8 cellular contexts compared by ENCODE assay signal in genomic region chr1:155184835-155185782, GRCh38. TPM values are rescaled to one million over a fixed set of nuclear protein-coding genes. Genes with fewer than 3 reads are reported as not detected.
DNase-seq lines count a peak whose midpoint lies in the region; ATAC-seq and TF ChIP-seq lines count a peak whose summit lies in the region.

No MANE protein-coding gene starts in this region.

- H3K4me1 ChIP-seq in DND-41 (ENCODE audit: insufficient read depth, low read length), result no peaks in the 10 kb centered on the region
- H3K4me1 ChIP-seq in skeletal muscle tissue (ENCODE audit: control insufficient read depth in 3 of 3, insufficient read depth in 3 of 3, low read length in 3 of 3), result peaks cover 17 to 27% (median 17%) of the 10 kb centered on the region in 3 donors

- TF ChIP-seq CTCF in DND-41 (IDR thresholded peaks at IDR 0.05; ENCODE audit: borderline replicate concordance, extremely low read depth, low read length, poor library complexity, severe bottlenecking), result no peak

- H3K79me2 ChIP-seq in DND-41 (ENCODE audit: insufficient read depth, low read length), result no peaks in the 10 kb centered on the region

- H3K4me3 ChIP-seq in DND-41 (ENCODE audit: low read depth in 1 of 2, low read length in 2 of 2), result no peak overlapping the region
- no peak overlapping the region for H3K4me3 ChIP-seq in skeletal muscle tissue (ENCODE audit: low read length in 3 of 3)

- in situ Hi-C loops in G401 (cut with HindIII; ENCODE audit: low sequenced_read_pairs), result no loop called here

- H3K9me3 ChIP-seq in DND-41 (ENCODE audit: insufficient read depth, low read length, severe bottlenecking) (no peaks in the 10 kb centered on the region), skeletal muscle tissue (ENCODE audit: control insufficient read depth in 3 of 3, low read length in 3 of 3) (no peaks in the 10 kb centered on the region)

- H3K9ac ChIP-seq in DND-41 (ENCODE audit: low read depth, low read length) (no peak overlapping the region), skeletal muscle tissue (ENCODE audit: low read depth in 1 of 3, low read length in 3 of 3) (peak overlapping the region; percentile 46 to 68 (median 57))

- no peak for DNase-seq in DND-41
- DNase-seq in HUDEP-2 (lab: John Stamatoyannopoulos, UW; ENCODE audit: unreplicated experiment in 76 of 76), result peak in 66 of 76 experiments; percentile 5 to 74 (median 52)
- DNase-seq in dermis blood vessel endothelial cell, result peak; percentile 27
- DNase-seq in SW480 (ENCODE audit: low spot score), result no peak
- DNase-seq in NCI-H774 (lab: John Stamatoyannopoulos, UW), result no peak
- no peak for DNase-seq in G401 (ENCODE audit: low spot score)

- no peaks in the 10 kb centered on the region for H4K20me1 ChIP-seq in DND-41 (ENCODE audit: insufficient read depth, low read length)

- H3K27me3 ChIP-seq in DND-41 (ENCODE audit: insufficient read depth, low read length, poor library complexity) (no peaks in the 10 kb centered on the region), skeletal muscle tissue (ENCODE audit: control insufficient read depth in 3 of 3, insufficient read depth in 3 of 3, low read length in 3 of 3) (no peaks in the 10 kb centered on the region)

- ATAC-seq in DND-41 (ENCODE audit: insufficient read depth, low read depth), result 0 out of 3 replicates have a peak, but pooled peaks have one; percentile 42
- peak; percentile 88 for ATAC-seq in GM19452 (IDR thresholded peaks at IDR 0.05; ENCODE audit: unreplicated experiment)

- no peak overlapping the region for H2AFZ ChIP-seq in DND-41 (ENCODE audit: low read depth, low read length)

- no peaks in the 10 kb centered on the region for H3K36me3 ChIP-seq in DND-41 (ENCODE audit: insufficient read depth, low read length)
- no peaks in the 10 kb centered on the region for H3K36me3 ChIP-seq in skeletal muscle tissue (ENCODE audit: control insufficient read depth in 3 of 3, insufficient read depth in 3 of 3, low read length in 3 of 3)

- H3K27ac ChIP-seq in DND-41 (ENCODE audit: low read length), result no peak overlapping the region
- H3K27ac ChIP-seq in skeletal muscle tissue (ENCODE audit: low read depth, low read length), result peak overlapping the region; percentile 74

- H3K4me2 ChIP-seq in DND-41 (ENCODE audit: insufficient read depth, low read length), result no peak overlapping the region

RNA-seq across cellular contexts. Expression of gene TRIM46, which starts 11.5 kb away (rescaled TPM):
- total RNA-seq in dermis blood vessel endothelial cell (4.1 and 4.7 TPM in 2 replicates), skeletal muscle tissue (under 0.01 TPM)
- 0.14 and 0.37 TPM in 2 replicates for total RNA-seq in G401 (2014; rRNA removed; shearing (Covaris generic))

RNA-seq across cellular contexts. Expression of gene KRTCAP2, which starts 12.0 kb away (rescaled TPM):
- total RNA-seq in dermis blood vessel endothelial cell (64.4 and 128 TPM in 2 replicates), skeletal muscle tissue (104 TPM)
- total RNA-seq in G401 (2014; rRNA removed; shearing (Covaris generic)), result 177 and 223 TPM in 2 replicates

RNA-seq across cellular contexts. Expression of gene THBS3, which starts 22.6 kb away (rescaled TPM):
- total RNA-seq in dermis blood vessel endothelial cell (15.9 and 16.2 TPM in 2 replicates), skeletal muscle tissue (40.2 TPM)
- 75.4 and 79.8 TPM in 2 replicates for total RNA-seq in G401 (2014; rRNA removed; shearing (Covaris generic))

RNA-seq across cellular contexts. Expression of gene MTX1, which starts 23.4 kb away (rescaled TPM):
- 49.3 and 50.2 TPM in 2 replicates for total RNA-seq in dermis blood vessel endothelial cell
- 16.2 TPM for total RNA-seq in skeletal muscle tissue
- total RNA-seq in G401 (2014; rRNA removed; shearing (Covaris generic)), result 125 and 126 TPM in 2 replicates

RNA-seq across cellular contexts. Expression of gene DPM3, which starts 44.8 kb away (rescaled TPM):
- total RNA-seq in dermis blood vessel endothelial cell (16.1 and 41.4 TPM in 2 replicates), skeletal muscle tissue (13.6 TPM)
- 83.3 and 104 TPM in 2 replicates for total RNA-seq in G401 (2014; rRNA removed; shearing (Covaris generic))

Comparison
In these comparisons a context has a peak if more than half of its experiments do, and no peak if none do; other contexts are left out.
1. DNase-seq: peak in HUDEP-2 (66 of 76) and dermis blood vessel endothelial cell (single experiment); none in DND-41 (single experiment), SW480 (single experiment), NCI-H774 (single experiment) and G401 (single experiment).